ENCODE assay signal across 10 cellular contexts in genomic region chr2:37636209-37637077, GRCh38. TPM values are rescaled to one million over a fixed set of nuclear protein-coding genes. Genes with fewer than 3 reads are reported as not detected.
A peak's percentile ranks its signal among the peaks of the same experiment; 100 is the strongest.
DNase-seq lines count a peak whose midpoint lies in the region; ATAC-seq, FAIRE-seq and TF ChIP-seq lines count a peak whose summit lies in the region.
"Had no signal": no experiment of that assay in that cellular context is flagged by ENCODE, and none has a peak within 500 bp of the region (broad histone marks: within the 10 kb centered on the region; RNA-seq: fewer than 3 reads in every experiment).

No MANE protein-coding gene starts in this region.

- no peak overlapping the region for H2AFZ ChIP-seq in mesenchymal stem cell (ENCODE audit: low read depth, low read length)

- peak overlapping the region; percentile 86 to 87 for H2BK12ac ChIP-seq in mesenchymal stem cell (ENCODE audit: low read length in 2 of 2)

- no peak for DNase-seq in GM12891 (ENCODE audit: insufficient read length, low spot score)
- DNase-seq in NCI-H69 (lab: John Stamatoyannopoulos, UW) = peak; percentile 15
- no peak for DNase-seq in mesenchymal stem cell
- DNase-seq in sciatic nerve (ENCODE audit: low spot score) = no peak
- DNase-seq in H4 (ENCODE audit: low spot score) = no peak
- no peak for DNase-seq in heart left ventricle
- DNase-seq: RPMI8226 had no signal

- TF ChIP-seq CTCF in heart left ventricle (IDR thresholded peaks at IDR 0.05) = no peak

- TF ChIP-seq POLR2A in GM12891 (IDR thresholded peaks at IDR 0.05; ENCODE audit: low read depth, low read length) (peak; percentile 68), heart left ventricle (IDR thresholded peaks at IDR 0.05) (no peak)

- peak overlapping the region in 1 of 2 experiments; percentile 92 for H3K18ac ChIP-seq in mesenchymal stem cell (ENCODE audit: low read depth in 1 of 2, low read length in 2 of 2)

- no peak overlapping the region for H2BK5ac ChIP-seq in mesenchymal stem cell (ENCODE audit: low read depth, low read length, poor library complexity, severe bottlenecking)

- H2BK120ac ChIP-seq in mesenchymal stem cell (ENCODE audit: low read depth, low read length) = no peak overlapping the region

- H3K27me3 ChIP-seq in mesenchymal stem cell (ENCODE audit: control insufficient read depth in 1 of 2, insufficient read depth in 1 of 2, low read length in 2 of 2) (no peaks in the 10 kb centered on the region), heart left ventricle (no peaks in the 10 kb centered on the region)

- no peak overlapping the region for H3K4me3 ChIP-seq in mesenchymal stem cell (ENCODE audit: insufficient read depth in 1 of 2, low read depth in 1 of 2, low read length in 2 of 2)
- H3K4me3 ChIP-seq in heart left ventricle = no peak overlapping the region

- 92% methylated on average over 4 of the region's 4 CpGs for WGBS in mesenchymal stem cell
- 90 to 96% (median 93%) methylated on average over 4 of the region's 4 CpGs for WGBS in heart left ventricle, 4 donors

- H3K23ac ChIP-seq in mesenchymal stem cell (ENCODE audit: low read length in 2 of 2) = no peak overlapping the region

- no peak overlapping the region for H4K91ac ChIP-seq in mesenchymal stem cell (ENCODE audit: low read length)

- no peak overlapping the region for H3K14ac ChIP-seq in mesenchymal stem cell (ENCODE audit: low read length in 2 of 2)

- H2AK5ac ChIP-seq in mesenchymal stem cell (ENCODE audit: low read length, severe bottlenecking) = no peak overlapping the region

- FAIRE-seq in GM12891 (lab: Jason Lieb, UNC) = peak; percentile 82
- FAIRE-seq: islet of Langerhans had no signal

- no peak overlapping the region for H2BK15ac ChIP-seq in mesenchymal stem cell (ENCODE audit: low read depth, poor library complexity, severe bottlenecking)

- H3K27ac ChIP-seq in mesenchymal stem cell (ENCODE audit: low read length, poor library complexity, severe bottlenecking) (no peak overlapping the region), heart left ventricle (peak overlapping the region in 1 of 12 donors; percentile 47)

- H3K9me3 ChIP-seq in mesenchymal stem cell (ENCODE audit: control insufficient read depth, low read length) (no peaks in the 10 kb centered on the region), heart left ventricle (no peaks in the 10 kb centered on the region)

- no peak overlapping the region for H3K4me2 ChIP-seq in mesenchymal stem cell (ENCODE audit: low read length, poor library complexity, severe bottlenecking)

- intact Hi-C loops in sciatic nerve (cut with DNase I) = no loop called here
- intact Hi-C loops in heart left ventricle (cut with DNase I) = no loop called here

- peaks cover 3% of the 10 kb centered on the region for H3K79me1 ChIP-seq in mesenchymal stem cell (replicated peaks; ENCODE audit: low read length, poor library complexity, severe bottlenecking)

- H4K8ac ChIP-seq in mesenchymal stem cell (ENCODE audit: low read length) = peak overlapping the region; percentile 1

- H3K36me3 ChIP-seq in mesenchymal stem cell (ENCODE audit: control insufficient read depth in 1 of 2, insufficient read depth in 2 of 2, low read depth in 1 of 2, low read length in 2 of 2) (peaks cover 0 to 4% of the 10 kb centered on the region in 2 experiments), heart left ventricle (peaks cover 0 to 6% (median 0%) of the 10 kb centered on the region in 9 donors)

- H3K4me1 ChIP-seq in mesenchymal stem cell (ENCODE audit: control insufficient read depth, insufficient read depth, low read depth, low read length) (peaks cover 4% of the 10 kb centered on the region), heart left ventricle (peaks cover 0 to 59% (median 13%) of the 10 kb centered on the region in 12 donors)

- ATAC-seq in GM21528 (IDR thresholded peaks at IDR 0.05; ENCODE audit: low FRiP score, unreplicated experiment) = peak; percentile 12
- ATAC-seq in sciatic nerve = no peak
- no peak for ATAC-seq in GM21786 (IDR thresholded peaks at IDR 0.05; ENCODE audit: unreplicated experiment)
- ATAC-seq in heart left ventricle = no peak

- H3K9ac ChIP-seq in mesenchymal stem cell (ENCODE audit: low read length) = no peak overlapping the region

- H3K4ac ChIP-seq in mesenchymal stem cell (ENCODE audit: low read depth in 1 of 2, low read length in 2 of 2) = peak overlapping the region in 1 of 2 experiments; percentile 7

TF ChIP-seq in GM12891, 5 proteins besides CTCF, POLR2A, EP300 and RAD21:
- TF ChIP-seq POU2F2 (IDR thresholded peaks at IDR 0.05; ENCODE audit: low read depth, low read length) (peak; percentile 6), POLR2AphosphoS5 (IDR thresholded peaks at IDR 0.05; ENCODE audit: low read depth, low read length) (peak; percentile 54; the same call in 1 of the 2 replicates), TAF1 (IDR thresholded peaks at IDR 0.05; ENCODE audit: low read depth, low read length) (no peak), SPI1 (IDR thresholded peaks at IDR 0.05; ENCODE audit: low read depth, low read length) (peak; percentile 57)

RNA-seq across cellular contexts. Expression of gene CDC42EP3, which starts 35.0 kb away (rescaled TPM):
- 12.0 TPM for polyA plus RNA-seq in GM12891 (2012; ENCODE audit: low read depth, missing spikeins)
- polyA plus RNA-seq in mesenchymal stem cell (2013, experiment 1 of 2) = 117 TPM
- 117 TPM for polyA plus RNA-seq in mesenchymal stem cell (2013, experiment 2 of 2)
- 53.1 TPM for total RNA-seq in sciatic nerve
- total RNA-seq in H4 (2014; rRNA removed; shearing (Covaris generic)) = 4.1 and 8.5 TPM in 2 replicates
- 100 to 1,000 TPM in 6 of 9 donors, 10 to 100 TPM in 3; 84.5 to 189 (median 124) TPM for total RNA-seq in heart left ventricle
- 10 to 100 TPM; 32.5 to 52.8 TPM for polyA plus RNA-seq in heart left ventricle
